In genomic region chr10:61250131-61250530, GRCh38 we compare ENCODE assay signal across 28 cellular contexts.
"Had no signal": no experiment of that assay in that cellular context is flagged by ENCODE, and none has a peak within 500 bp of the region (broad histone marks: within the 10 kb centered on the region; RNA-seq: fewer than 3 reads in every experiment).

No MANE protein-coding gene starts in this region.

- H3K4me3 ChIP-seq: stomach, suprapubic skin, testis, thoracic aorta, thyroid gland, tibial artery, tibial nerve, transverse colon, upper lobe of left lung, upper lobe of right lung, uterus, vagina had no signal

- H3K36me3 ChIP-seq: stomach, suprapubic skin, thoracic aorta, thyroid gland, tibial artery, tibial nerve, transverse colon, upper lobe of left lung, upper lobe of right lung, uterus, vagina had no signal

- H3K4me1 Mint-ChIP-seq: stimulated activated effector memory CD8-positive, alpha-beta T cell treated with anti-CD3 and anti-CD28 coated beads, Interleukin-12 subunit alpha, Interleukin-12 subunit beta, amount 100 ng/mL, for 72 hours; stimulated activated memory B cell treated with anti-CD40 and anti-IgM and Interleukin-4, amounts not matched to agents 10 μg/mL and 1 μg/mL and 100 μg/mL, for 72 hours; stimulated activated naive B cell treated with anti-CD40 and anti-IgM and Interleukin-4, amounts not matched to agents 10 μg/mL and 1 μg/mL and 100 μg/mL, for 72 hours; stimulated activated naive CD8-positive, alpha-beta T cell treated with anti-CD3 and anti-CD28 coated beads, Interleukin-15, amount 100 ng/mL, for 72 hours had no signal

- H3K27ac Mint-ChIP-seq: stimulated activated effector memory CD8-positive, alpha-beta T cell treated with anti-CD3 and anti-CD28 coated beads, Interleukin-12 subunit alpha, Interleukin-12 subunit beta, amount 100 ng/mL, for 72 hours; stimulated activated memory B cell treated with anti-CD40 and anti-IgM and Interleukin-4, amounts not matched to agents 10 μg/mL and 1 μg/mL and 100 μg/mL, for 72 hours; stimulated activated naive B cell treated with anti-CD40 and anti-IgM and Interleukin-4, amounts not matched to agents 10 μg/mL and 1 μg/mL and 100 μg/mL, for 72 hours; stimulated activated naive CD8-positive, alpha-beta T cell treated with anti-CD3 and anti-CD28 coated beads, Interleukin-15, amount 100 ng/mL, for 72 hours; stimulated activated naive CD8-positive, alpha-beta T cell treated with anti-CD3 and anti-CD28 coated beads, Interleukin-15, Interleukin-2, amounts not matched to agents 100 ng/mL and 50 ng/mL, for 24 hours; type B pancreatic cell had no signal

- H3K9me3 ChIP-seq: suprapubic skin, testis, thyroid gland, transverse colon, vagina had no signal

- H3K4me1 ChIP-seq: stomach, suprapubic skin, testis, thyroid gland, tibial artery, tibial nerve, transverse colon, upper lobe of left lung, upper lobe of right lung, uterus, vagina had no signal

- ATAC-seq: stimulated activated effector memory CD8-positive, alpha-beta T cell treated with anti-CD3 and anti-CD28 coated beads, Interleukin-12 subunit alpha, Interleukin-12 subunit beta, amount 100 ng/mL, for 72 hours; stimulated activated naive B cell treated with anti-CD40 and anti-IgM and Interleukin-4, amounts not matched to agents 10 μg/mL and 1 μg/mL and 100 μg/mL, for 72 hours; stimulated activated naive CD8-positive, alpha-beta T cell treated with anti-CD3 and anti-CD28 coated beads, Interleukin-15, amount 100 ng/mL, for 72 hours; stimulated activated naive CD8-positive, alpha-beta T cell treated with anti-CD3 and anti-CD28 coated beads, Interleukin-15, Interleukin-2, amounts not matched to agents 100 U/mL and 50 U/mL, for 24 hours; upper lobe of right lung had no signal

- H3K27me3 ChIP-seq: stomach, suprapubic skin, testis, thyroid gland, tibial artery, tibial nerve, transverse colon, upper lobe of left lung, uterus, vagina had no signal

- H3K27ac ChIP-seq: stomach, suprapubic skin, testis, thoracic aorta, thyroid gland, tibial artery, tibial nerve, transverse colon, upper lobe of left lung, upper lobe of right lung, uterus, vagina had no signal

- H3K9me3 Mint-ChIP-seq: type B pancreatic cell had no signal

- DNase-seq: stimulated activated CD4-positive, alpha-beta T cell treated with anti-CD3 and anti-CD28 coated beads, Interleukin-2, amount 100 ng/mL, for 48 hours; stimulated activated CD4-positive, alpha-beta T cell treated with anti-CD3 and anti-CD28 coated beads, Interleukin-4, amount 100 ng/mL, for 1 hour; stimulated activated CD4-positive, alpha-beta T cell treated with anti-CD3 and anti-CD28 coated beads, Interleukin-4, amount 100 ng/mL, for 24 hours; stimulated activated CD4-positive, alpha-beta T cell treated with anti-CD3 and anti-CD28 coated beads, Interleukin-4, amount 100 ng/mL, for 4 hours; stimulated activated CD8-positive, alpha-beta memory T cell treated with anti-CD3 and anti-CD28 coated beads, Interleukin-4, amount 100 ng/mL, for 48 hours; stimulated activated naive B cell treated with anti-CD40 and anti-IgM and Interleukin-4, amounts not matched to agents 10 μg/mL and 1 μg/mL and 100 μg/mL, for 72 hours; stimulated activated naive CD4-positive, alpha-beta T cell; stimulated activated naive CD4-positive, alpha-beta T cell treated with Interleukin-2 at 50 U/mL for 16 hours; stimulated activated naive CD8-positive, alpha-beta T cell treated with anti-CD3 and anti-CD28 coated beads, Interleukin-15, amount 100 ng/mL, for 72 hours; stimulated activated naive CD8-positive, alpha-beta T cell treated with anti-CD3 and anti-CD28 coated beads, Interleukin-15, Interleukin-2, amounts not matched to agents 100 U/mL and 50 U/mL, for 24 hours; stomach; substantia nigra; testis; thyroid gland; tibial artery; transverse colon; trophoblast cell; upper lobe of left lung; upper lobe of right lung; uterus had no signal

- H3K36me3 Mint-ChIP-seq: stimulated activated effector memory CD8-positive, alpha-beta T cell treated with anti-CD3 and anti-CD28 coated beads, Interleukin-12 subunit alpha, Interleukin-12 subunit beta, amount 100 ng/mL, for 72 hours; stimulated activated memory B cell treated with anti-CD40 and anti-IgM and Interleukin-4, amounts not matched to agents 10 μg/mL and 1 μg/mL and 100 μg/mL, for 72 hours; stimulated activated naive B cell treated with anti-CD40 and anti-IgM and Interleukin-4, amounts not matched to agents 10 μg/mL and 1 μg/mL and 100 μg/mL, for 72 hours; type B pancreatic cell had no signal

- H3K4me3 Mint-ChIP-seq: stimulated activated effector memory CD8-positive, alpha-beta T cell treated with anti-CD3 and anti-CD28 coated beads, Interleukin-12 subunit alpha, Interleukin-12 subunit beta, amount 100 ng/mL, for 72 hours; stimulated activated memory B cell treated with anti-CD40 and anti-IgM and Interleukin-4, amounts not matched to agents 10 μg/mL and 1 μg/mL and 100 μg/mL, for 72 hours; stimulated activated naive B cell treated with anti-CD40 and anti-IgM and Interleukin-4, amounts not matched to agents 10 μg/mL and 1 μg/mL and 100 μg/mL, for 72 hours; stimulated activated naive CD8-positive, alpha-beta T cell treated with anti-CD3 and anti-CD28 coated beads, Interleukin-15, amount 100 ng/mL, for 72 hours; stimulated activated naive CD8-positive, alpha-beta T cell treated with anti-CD3 and anti-CD28 coated beads, Interleukin-15, Interleukin-2, amounts not matched to agents 100 ng/mL and 50 ng/mL, for 24 hours; type B pancreatic cell had no signal
